Comparison of ENCODE assay signal across 10 cellular contexts in genomic region chr5:120568716-120569115, GRCh38.
"Had no signal": no experiment of that assay in that cellular context is flagged by ENCODE, and none has a peak within 500 bp of the region (broad histone marks: within the 10 kb centered on the region; RNA-seq: fewer than 3 reads in every experiment).

No MANE protein-coding gene starts in this region.

- H3K4me1 ChIP-seq: right atrium auricular region, suprapubic skin had no signal

- H3K4me2 ChIP-seq: smooth muscle cell had no signal

- H3K36me3 ChIP-seq: right atrium auricular region, suprapubic skin had no signal

- H3K4me3 ChIP-seq: dorsolateral prefrontal cortex, right atrium auricular region, smooth muscle cell, suprapubic skin had no signal

- DNase-seq: activated CD4-positive, CD25-positive, alpha-beta regulatory T cell treated with anti-CD3 and anti-CD28 coated beads, Interleukin-2, amount 50 U/mL, for 72 hours; activated naive CD8-positive, alpha-beta T cell treated with anti-CD3 and anti-CD28 coated beads, Interleukin-2, amount 10 ng/mL, durations not matched to agents 7 days and 5 days; aorta; dorsolateral prefrontal cortex; endodermal cell; occipital lobe; T1000 had no signal

- H3K9me3 ChIP-seq: right atrium auricular region, suprapubic skin had no signal

- H3K27me3 ChIP-seq: dorsolateral prefrontal cortex, right atrium auricular region, suprapubic skin had no signal

- H3K27ac ChIP-seq: dorsolateral prefrontal cortex, right atrium auricular region, suprapubic skin had no signal
